ENCODE assay signal across 1 cellular context in the genomic region with DNA sequence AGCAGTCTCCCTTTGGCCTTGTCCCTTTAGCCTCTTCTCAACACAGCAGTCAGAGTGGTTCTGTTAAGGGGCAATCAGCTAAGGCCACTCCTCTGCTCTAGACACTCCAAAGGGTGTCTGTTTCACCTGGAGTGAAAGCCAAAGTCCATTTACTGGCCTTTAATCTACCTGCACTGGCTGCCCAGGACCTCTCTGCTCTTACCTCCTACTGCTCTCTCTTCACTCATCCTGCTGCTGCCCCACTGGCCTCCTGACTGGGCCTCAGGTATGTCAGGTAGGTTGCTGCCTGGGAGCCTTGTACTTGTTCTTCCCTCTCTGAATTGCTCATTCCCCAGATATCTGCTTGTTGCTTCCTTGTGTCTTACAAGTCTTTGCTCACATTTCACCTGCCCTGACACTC.
TF ChIP-seq lines count a peak whose summit lies in the region.

No MANE protein-coding gene starts in this region.

TF ChIP-seq in GM12878, 131 proteins besides CTCF, POLR2A, EP300 and RAD21 (continued from another document):
- TF ChIP-seq, protein P1, sequence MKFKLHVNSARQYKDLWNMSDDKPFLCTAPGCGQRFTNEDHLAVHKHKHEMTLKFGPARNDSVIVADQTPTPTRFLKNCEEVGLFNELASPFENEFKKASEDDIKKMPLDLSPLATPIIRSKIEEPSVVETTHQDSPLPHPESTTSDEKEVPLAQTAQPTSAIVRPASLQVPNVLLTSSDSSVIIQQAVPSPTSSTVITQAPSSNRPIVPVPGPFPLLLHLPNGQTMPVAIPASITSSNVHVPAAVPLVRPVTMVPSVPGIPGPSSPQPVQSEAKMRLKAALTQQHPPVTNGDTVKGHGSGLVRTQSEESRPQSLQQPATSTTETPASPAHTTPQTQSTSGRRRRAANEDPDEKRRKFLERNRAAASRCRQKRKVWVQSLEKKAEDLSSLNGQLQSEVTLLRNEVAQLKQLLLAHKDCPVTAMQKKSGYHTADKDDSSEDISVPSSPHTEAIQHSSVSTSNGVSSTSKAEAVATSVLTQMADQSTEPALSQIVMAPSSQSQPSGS (IDR thresholded peaks at IDR 0.05; ENCODE audit: low read length), result no peak
- TF ChIP-seq CBFB (IDR thresholded peaks at IDR 0.05; ENCODE audit: low read depth) (no peak), ETV6 (conservative IDR thresholded peaks at IDR 0.05 in 1 of 2, IDR thresholded peaks at IDR 0.05 in 1 of 2; ENCODE audit: borderline replicate concordance in 1 of 2, low read depth in 1 of 2) (no peak)
